Comparison of ENCODE assay signal across 36 cellular contexts in the genomic region with DNA sequence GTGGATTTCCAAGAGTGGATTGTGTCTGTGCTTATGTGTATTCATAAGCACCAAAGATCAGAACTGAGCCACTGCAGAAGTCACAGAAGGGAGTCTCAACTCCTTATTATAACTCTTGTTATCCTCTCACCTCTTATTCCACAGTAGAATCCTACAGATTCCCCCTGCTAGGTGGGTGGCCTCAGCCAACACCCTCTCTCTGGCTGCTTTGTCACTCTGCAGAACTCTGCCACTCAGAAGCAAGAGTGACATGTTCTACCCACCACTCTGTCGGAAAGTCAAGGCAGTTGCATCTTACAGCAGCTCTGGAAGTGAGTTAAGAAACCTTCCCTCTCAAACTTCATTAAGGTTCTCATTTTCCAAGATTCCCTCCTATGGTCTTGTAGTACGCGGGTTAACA. TPM values are rescaled to one million over a fixed set of nuclear protein-coding genes. Genes with fewer than 3 reads are reported as not detected.
"Had no signal": no experiment of that assay in that cellular context is flagged by ENCODE, and none has a peak within 500 bp of the region (broad histone marks: within the 10 kb centered on the region; RNA-seq: fewer than 3 reads in every experiment).

No MANE protein-coding gene starts in this region.

- H3K27ac ChIP-seq: brain microvascular endothelial cell, KMS-11, PC-9, VCaP had no signal

- H3K27ac Mint-ChIP-seq: activated B cell treated with CpG ODN at 0.5 μM for 24 hours; activated CD4-positive, alpha-beta memory T cell treated with anti-CD3 and anti-CD28 coated beads, Interleukin-2, amount 10 ng/mL, durations not matched to agents 7 days and 5 days; activated CD8-positive, alpha-beta memory T cell treated with anti-CD3 and anti-CD28 coated beads, Interleukin-2, amount 10 ng/mL, durations not matched to agents 7 days and 5 days; activated naive CD8-positive, alpha-beta T cell treated with anti-CD3 and anti-CD28 coated beads for 36 hours had no signal

- H3K27me3 Mint-ChIP-seq: activated B cell treated with CpG ODN at 0.5 μM for 24 hours had no signal

- H3K27me3 ChIP-seq: brain microvascular endothelial cell had no signal

- H3K9ac ChIP-seq: KMS-11 had no signal

- H3K9me3 Mint-ChIP-seq: activated B cell treated with CpG ODN at 0.5 μM for 24 hours; activated CD4-positive, alpha-beta memory T cell treated with anti-CD3 and anti-CD28 coated beads, Interleukin-2, amount 10 ng/mL, durations not matched to agents 7 days and 5 days; activated naive CD8-positive, alpha-beta T cell treated with anti-CD3 and anti-CD28 coated beads for 36 hours had no signal

- H3K4me1 Mint-ChIP-seq: activated CD4-positive, alpha-beta memory T cell treated with anti-CD3 and anti-CD28 coated beads, Interleukin-2, amount 10 ng/mL, durations not matched to agents 7 days and 5 days; activated CD8-positive, alpha-beta memory T cell treated with anti-CD3 and anti-CD28 coated beads, Interleukin-2, amount 10 ng/mL, durations not matched to agents 7 days and 5 days had no signal

- DNase-seq: activated B cell treated with CpG ODN at 0.5 μM for 24 hours; activated CD4-positive, alpha-beta memory T cell treated with anti-CD3 and anti-CD28 coated beads, Interleukin-2, amount 10 ng/mL, durations not matched to agents 7 days and 5 days; activated CD4-positive, alpha-beta T cell treated with anti-CD3 and anti-CD28 coated beads for 4 hours; activated CD4-positive, alpha-beta T cell treated with anti-CD3 and anti-CD28 coated beads, Interleukin-2, amount 50 U/mL, for 1 hour; activated CD4-positive, CD25-positive, alpha-beta regulatory T cell treated with anti-CD3 and anti-CD28 coated beads, Interleukin-2, amount 50 U/mL, for 72 hours; activated CD8-positive, alpha-beta memory T cell treated with anti-CD3 and anti-CD28 coated beads for 24 hours; activated CD8-positive, alpha-beta memory T cell treated with anti-CD3 and anti-CD28 coated beads, Interleukin-2, amount 10 ng/mL, durations not matched to agents 7 days and 5 days; activated CD8-positive, alpha-beta memory T cell treated with anti-CD3 and anti-CD28 coated beads, Interleukin-2, amount 50 U/mL, for 48 hours; activated effector memory CD4-positive, alpha-beta T cell treated with anti-CD3 and anti-CD28 coated beads, Interleukin-2, amount 50 U/mL, for 16 hours; activated naive CD4-positive, alpha-beta T cell; activated naive CD4-positive, alpha-beta T cell treated with anti-CD3 and anti-CD28 coated beads, Interleukin-2, amount 50 U/mL, for 16 hours; activated naive CD8-positive, alpha-beta T cell treated with anti-CD3 and anti-CD28 coated beads for 36 hours; activated T-cell treated with anti-CD3 and anti-CD28 coated beads, Interleukin-2, amount 50 U/mL, for 48 hours; amniotic stem cell; aorta; brain microvascular endothelial cell; NCI-H1092 treated with DMSO at 0.1 percent for 48 hours; NCI-H1417; NCI-H146; NCI-H187; NCI-H2029 treated with DMSO at 0.1 percent for 48 hours; NCI-H2107; NCI-H2171; NCI-H510A; NCI-H526; NCI-H748 treated with DMSO at 0.1 percent for 48 hours; NK-92 treated with Interleukin-12 subunit alpha and Interleukin-12 subunit beta, amount 100 ng/mL, for 24 hours; PC-9; Right ventricle myocardium superior; SW 1271; T-helper 1 cell; T-helper 2 cell; T-helper 9 cell had no signal

- ATAC-seq: activated CD8-positive, alpha-beta memory T cell treated with anti-CD3 and anti-CD28 coated beads, Interleukin-2, amount 10 ng/mL, durations not matched to agents 7 days and 5 days had no signal

- H3K36me3 ChIP-seq: brain microvascular endothelial cell had no signal

- H3K4me3 ChIP-seq: PC-9 had no signal

- H3K36me3 Mint-ChIP-seq: activated CD8-positive, alpha-beta memory T cell treated with anti-CD3 and anti-CD28 coated beads, Interleukin-2, amount 10 ng/mL, durations not matched to agents 7 days and 5 days; activated naive CD8-positive, alpha-beta T cell treated with anti-CD3 and anti-CD28 coated beads for 36 hours had no signal

- H3K4me3 Mint-ChIP-seq: activated B cell treated with CpG ODN at 0.5 μM for 24 hours; activated CD4-positive, alpha-beta memory T cell treated with anti-CD3 and anti-CD28 coated beads, Interleukin-2, amount 10 ng/mL, durations not matched to agents 7 days and 5 days; activated CD8-positive, alpha-beta memory T cell treated with anti-CD3 and anti-CD28 coated beads, Interleukin-2, amount 10 ng/mL, durations not matched to agents 7 days and 5 days; activated naive CD8-positive, alpha-beta T cell treated with anti-CD3 and anti-CD28 coated beads for 36 hours had no signal

RNA-seq across cellular contexts. Expression of gene PTCHD1, which starts 41.9 kb away (rescaled TPM):
- total RNA-seq: activated CD4-positive, alpha-beta memory T cell treated with anti-CD3 and anti-CD28 coated beads, Interleukin-2, amount 10 ng/mL, durations not matched to agents 7 days and 5 days; activated CD8-positive, alpha-beta memory T cell treated with anti-CD3 and anti-CD28 coated beads, Interleukin-2, amount 10 ng/mL, durations not matched to agents 7 days and 5 days; activated naive CD8-positive, alpha-beta T cell treated with anti-CD3 and anti-CD28 coated beads for 36 hours; M059J; PC-9 had no signal
